Comparison of ENCODE assay signal across 14 cellular contexts in the genomic region with DNA sequence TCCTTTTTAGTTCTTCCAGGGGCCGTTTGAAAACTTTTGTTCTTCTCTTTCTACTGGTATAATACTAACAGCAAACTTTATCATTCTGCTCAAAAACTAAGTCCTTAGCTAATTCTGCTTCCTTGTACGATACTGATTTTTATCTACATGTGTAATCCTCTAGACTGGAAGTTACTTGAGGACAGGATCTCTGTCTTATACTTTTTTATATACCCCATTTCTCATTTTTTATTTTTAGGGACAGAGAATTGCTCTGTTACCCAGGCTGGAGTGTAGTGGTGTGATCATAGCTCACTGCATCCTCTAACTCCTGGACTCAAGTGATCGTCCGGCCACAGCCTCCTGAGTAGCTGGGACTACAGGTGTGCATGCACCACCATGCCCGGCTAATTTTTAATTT. TPM values are rescaled to one million over a fixed set of nuclear protein-coding genes. Genes with fewer than 3 reads are reported as not detected.
DNase-seq lines count a peak whose midpoint lies in the region; ATAC-seq and TF ChIP-seq lines count a peak whose summit lies in the region.
"Had no signal": no experiment of that assay in that cellular context is flagged by ENCODE, and none has a peak within 500 bp of the region (broad histone marks: within the 10 kb centered on the region; RNA-seq: fewer than 3 reads in every experiment).

No MANE protein-coding gene starts in this region.

- POLR2A ChIA-PET in CD4-positive, alpha-beta memory T cell (lab: Charles Lee; ENCODE audit: partially characterized antibody): interaction anchor here (4.8 kb wide), 1 partner anchor 9 kb away, joined by 73 read pairs; a partner anchor contains a TSS
- POLR2A ChIA-PET in naive thymus-derived CD4-positive, alpha-beta T cell (lab: Charles Lee): interaction anchor here (0.7 to 3.9 kb wide), 2 partner anchors 10 to 174 kb away, joined by 6 to 62 read pairs; a partner anchor contains a TSS

- no peak for DNase-seq in CD4-positive, alpha-beta memory T cell
- DNase-seq in HFFc6 (no peak), 8988T (no peak), epidermal melanocyte (ENCODE audit: insufficient read length, low spot score) (no peak)
- no peak for DNase-seq in naive thymus-derived CD4-positive, alpha-beta T cell
- DNase-seq: head of caudate nucleus, NCI-H510A treated with DMSO at 0.1 percent for 48 hours, retina had no signal

- H3K4me1 Mint-ChIP-seq in CD4-positive, alpha-beta memory T cell: peaks cover 6 to 38% (median 18%) of the 10 kb centered on the region in 4 donors
- peaks cover 9% of the 10 kb centered on the region; the same call in 1 of the 2 replicates for H3K4me1 Mint-ChIP-seq in HFFc6 (ENCODE audit: low read depth)
- H3K4me1 Mint-ChIP-seq in activated naive CD8-positive, alpha-beta T cell (ENCODE audit: low read depth): peaks cover 23% of the 10 kb centered on the region
- peaks cover 0 to 27% (median 20%) of the 10 kb centered on the region in 7 donors for H3K4me1 Mint-ChIP-seq in naive thymus-derived CD4-positive, alpha-beta T cell

- H3K4me3 ChIP-seq in CD4-positive, alpha-beta memory T cell (ENCODE audit: low read length in 2 of 2): no peak overlapping the region
- H3K4me3 ChIP-seq in naive thymus-derived CD4-positive, alpha-beta T cell (ENCODE audit: low read length): no peak overlapping the region
- H3K4me3 ChIP-seq: lung had no signal

- peaks cover 25% of the 10 kb centered on the region for H3K4me1 ChIP-seq in CD4-positive, alpha-beta memory T cell (ENCODE audit: insufficient read depth, low read length)
- peaks cover 6 to 8% of the 10 kb centered on the region in 2 donors for H3K4me1 ChIP-seq in naive thymus-derived CD4-positive, alpha-beta T cell (ENCODE audit: control insufficient read depth in 2 of 2, insufficient read depth in 2 of 2, low read length in 2 of 2)

- H3K27me3 Mint-ChIP-seq in CD4-positive, alpha-beta memory T cell: no peaks in the 10 kb centered on the region
- peaks cover 4% of the 10 kb centered on the region for H3K27me3 Mint-ChIP-seq in HFFc6 (ENCODE audit: insufficient read depth)
- no peaks in the 10 kb centered on the region for H3K27me3 Mint-ChIP-seq in activated naive CD8-positive, alpha-beta T cell
- no peaks in the 10 kb centered on the region for H3K27me3 Mint-ChIP-seq in naive thymus-derived CD4-positive, alpha-beta T cell

- peaks cover 17 to 20% of the 10 kb centered on the region in 2 donors for H3K36me3 Mint-ChIP-seq in CD4-positive, alpha-beta memory T cell
- peaks cover 6% of the 10 kb centered on the region; the same call in 1 of the 2 replicates for H3K36me3 Mint-ChIP-seq in HFFc6 (ENCODE audit: low read depth)
- H3K36me3 Mint-ChIP-seq in activated naive CD8-positive, alpha-beta T cell: peaks cover 5% of the 10 kb centered on the region
- peaks cover 0 to 14% (median 3%) of the 10 kb centered on the region in 5 donors for H3K36me3 Mint-ChIP-seq in naive thymus-derived CD4-positive, alpha-beta T cell

- ATAC-seq in naive thymus-derived CD4-positive, alpha-beta T cell: no peak
- ATAC-seq in HG03159 (IDR thresholded peaks at IDR 0.05; ENCODE audit: unreplicated experiment): no peak
- ATAC-seq in GM21526 (IDR thresholded peaks at IDR 0.05; ENCODE audit: low FRiP score, unreplicated experiment): no peak
- ATAC-seq: activated CD4-positive, CD25-positive, alpha-beta regulatory T cell treated with anti-CD3 and anti-CD28 coated beads, Interleukin-2, amount 50 U/mL, for 24 hours had no signal

- no peaks in the 10 kb centered on the region for H3K36me3 ChIP-seq in CD4-positive, alpha-beta memory T cell (ENCODE audit: insufficient read depth, low read length)
- H3K36me3 ChIP-seq in naive thymus-derived CD4-positive, alpha-beta T cell (ENCODE audit: control insufficient read depth in 2 of 3, insufficient read depth in 3 of 3, low read length in 3 of 3): peaks cover 0 to 5% (median 5%) of the 10 kb centered on the region in 3 experiments
- H3K36me3 ChIP-seq: thoracic aorta had no signal

- no peaks in the 10 kb centered on the region for H3K9me3 ChIP-seq in CD4-positive, alpha-beta memory T cell (ENCODE audit: control insufficient read depth in 1 of 2, low read length in 2 of 2)
- no peaks in the 10 kb centered on the region for H3K9me3 ChIP-seq in naive thymus-derived CD4-positive, alpha-beta T cell (ENCODE audit: control insufficient read depth in 2 of 3, low read length in 3 of 3)
- H3K9me3 ChIP-seq: thoracic aorta had no signal

- peak overlapping the region in 6 of 8 donors; percentile 20 to 68 (median 56) for H3K4me3 Mint-ChIP-seq in CD4-positive, alpha-beta memory T cell
- H3K4me3 Mint-ChIP-seq in HFFc6: peak overlapping the region; percentile 93
- peak overlapping the region; percentile 98 for H3K4me3 Mint-ChIP-seq in activated naive CD8-positive, alpha-beta T cell
- H3K4me3 Mint-ChIP-seq in naive thymus-derived CD4-positive, alpha-beta T cell: peak overlapping the region; percentile 25 to 93 (median 59)

- peak overlapping the region in 6 of 7 donors; percentile 12 to 88 (median 52) for H3K27ac Mint-ChIP-seq in CD4-positive, alpha-beta memory T cell
- no peak overlapping the region for H3K27ac Mint-ChIP-seq in HFFc6
- H3K27ac Mint-ChIP-seq in activated naive CD8-positive, alpha-beta T cell: peak overlapping the region; percentile 76
- H3K27ac Mint-ChIP-seq in naive thymus-derived CD4-positive, alpha-beta T cell: peak overlapping the region in 4 of 9 donors; percentile 1 to 95 (median 41)

- CTCF ChIA-PET in CD4-positive, alpha-beta memory T cell (lab: Charles Lee; ENCODE audit: partially characterized antibody): interaction anchor here (0.6 to 3.5 kb wide), 3 partner anchors 9 to 123 kb away, joined by 3 to 23 read pairs (median 9); a partner anchor contains a TSS
- CTCF ChIA-PET in naive thymus-derived CD4-positive, alpha-beta T cell (lab: Charles Lee): interaction anchor here (1.1 kb wide), 1 partner anchor 8 kb away, joined by 3 read pairs; no protein-coding TSS in a partner anchor

- intact Hi-C loops in CD4-positive, alpha-beta memory T cell (cut with micrococcal nuclease): no loop called here
- intact Hi-C loops in naive thymus-derived CD4-positive, alpha-beta T cell (cut with micrococcal nuclease): no loop called here

- H3K27ac ChIP-seq in CD4-positive, alpha-beta memory T cell (ENCODE audit: low read depth, low read length): no peak overlapping the region
- no peak overlapping the region for H3K27ac ChIP-seq in naive thymus-derived CD4-positive, alpha-beta T cell (ENCODE audit: low read depth, low read length)
- H3K27ac ChIP-seq: thoracic aorta had no signal

- H3K27me3 ChIP-seq in CD4-positive, alpha-beta memory T cell (ENCODE audit: insufficient read depth, low read length): no peaks in the 10 kb centered on the region
- no peaks in the 10 kb centered on the region for H3K27me3 ChIP-seq in naive thymus-derived CD4-positive, alpha-beta T cell (ENCODE audit: control insufficient read depth in 2 of 2, insufficient read depth in 2 of 2, low read length in 2 of 2)

- no peaks in the 10 kb centered on the region for H3K9me3 Mint-ChIP-seq in CD4-positive, alpha-beta memory T cell
- H3K9me3 Mint-ChIP-seq in HFFc6: no peaks in the 10 kb centered on the region
- no peaks in the 10 kb centered on the region for H3K9me3 Mint-ChIP-seq in activated naive CD8-positive, alpha-beta T cell (ENCODE audit: low read depth)
- no peaks in the 10 kb centered on the region for H3K9me3 Mint-ChIP-seq in naive thymus-derived CD4-positive, alpha-beta T cell

- TF ChIP-seq CTCF in HFFc6 (IDR thresholded peaks at IDR 0.05): no peak

RNA-seq across cellular contexts. Expression of a gene that starts 2.2 kb away (rescaled TPM):
- 100 to 1,000 TPM; 115 to 126 TPM for total RNA-seq in CD4-positive, alpha-beta memory T cell
- polyA plus RNA-seq in CD4-positive, alpha-beta memory T cell: 100 to 1,000 TPM; 382 to 658 TPM
- total RNA-seq in HFFc6 (2021; fragmentation: NEBNext Ultra II Directional; extraction: Animal tissue kit (Norgen Biotek cat#: 25700)): 100 to 1,000 TPM; 196 to 250 (median 231) TPM
- total RNA-seq in naive thymus-derived CD4-positive, alpha-beta T cell: 100 to 1,000 TPM in 4 of 5 experiments, 10 to 100 TPM in 1; 98.9 to 261 (median 103) TPM
- polyA plus RNA-seq in naive thymus-derived CD4-positive, alpha-beta T cell: 100 to 1,000 TPM; 324 to 402 TPM

RNA-seq across cellular contexts. Expression of a gene that starts 6.3 kb away (rescaled TPM):
- 10 to 100 TPM; 38.6 to 38.8 TPM for total RNA-seq in CD4-positive, alpha-beta memory T cell
- polyA plus RNA-seq in CD4-positive, alpha-beta memory T cell: 10 to 100 TPM; 29.5 to 52.7 TPM
- total RNA-seq in HFFc6 (2021; fragmentation: NEBNext Ultra II Directional; extraction: Animal tissue kit (Norgen Biotek cat#: 25700)): 10 to 100 TPM; 70.3 to 77.5 (median 74.2) TPM
- total RNA-seq in naive thymus-derived CD4-positive, alpha-beta T cell: 10 to 100 TPM; 32.5 to 63.8 (median 36.8) TPM
- 10 to 100 TPM; 35.1 to 36.5 TPM for polyA plus RNA-seq in naive thymus-derived CD4-positive, alpha-beta T cell

RNA-seq across cellular contexts. Expression of a gene that starts 9.0 kb away (rescaled TPM):
- 10 to 100 TPM; 15.3 to 16.8 TPM for total RNA-seq in CD4-positive, alpha-beta memory T cell
- 1 to 10 TPM; 3.2 to 6.5 TPM for polyA plus RNA-seq in CD4-positive, alpha-beta memory T cell
- total RNA-seq in HFFc6 (2021; fragmentation: NEBNext Ultra II Directional; extraction: Animal tissue kit (Norgen Biotek cat#: 25700)): 10 to 100 TPM in 1 of 6 experiments, 1 to 10 TPM in 5; 7.8 to 10.1 (median 8.9) TPM
- 10 to 100 TPM; 10.9 to 17.4 (median 17.0) TPM for total RNA-seq in naive thymus-derived CD4-positive, alpha-beta T cell
- 1 to 10 TPM; 5.4 to 8.0 TPM for polyA plus RNA-seq in naive thymus-derived CD4-positive, alpha-beta T cell
